Comparison of ENCODE assay signal across 14 cellular contexts in genomic region chr7:101088858-101089529, GRCh38.
"Had no signal": no experiment of that assay in that cellular context is flagged by ENCODE, and none has a peak within 500 bp of the region (broad histone marks: within the 10 kb centered on the region; RNA-seq: fewer than 3 reads in every experiment).

No MANE protein-coding gene starts in this region.

- H3K27me3 ChIP-seq: cardiac muscle cell, colonic mucosa, hepatocyte, pancreas, thyroid gland had no signal

- H3K4me3 ChIP-seq: cardiac muscle cell, colonic mucosa, hepatocyte, pancreas, thyroid gland had no signal

- DNase-seq: activated CD4-positive, alpha-beta T cell treated with anti-CD3 and anti-CD28 coated beads, Interleukin-2, amount 50 U/mL, for 48 hours; activated effector memory CD4-positive, alpha-beta T cell treated with Interleukin-2 at 50 U/mL for 16 hours; colonic mucosa; effector CD8-positive, alpha-beta T cell; left ventricle myocardium superior; mesendoderm; stimulated activated CD4-positive, alpha-beta T cell treated with anti-CD3 and anti-CD28 coated beads, Interleukin-4, amount 100 ng/mL, for 1 hour; stimulated activated CD8-positive, alpha-beta memory T cell treated with anti-CD3 and anti-CD28 coated beads, Interleukin-4, amount 100 ng/mL, for 48 hours; thyroid gland had no signal

- H2AFZ ChIP-seq: hepatocyte had no signal

- H3K36me3 ChIP-seq: cardiac muscle cell, colonic mucosa had no signal

- H3K27ac ChIP-seq: cardiac muscle cell, colonic mucosa, hepatocyte, pancreas, thyroid gland had no signal

- ATAC-seq: activated CD4-positive, CD25-positive, alpha-beta regulatory T cell treated with anti-CD3 and anti-CD28 coated beads, Interleukin-2, amount 50 U/mL, for 24 hours; left ventricle myocardium superior; pancreas had no signal

- FAIRE-seq: pancreas, urothelium cell line had no signal

- H3K4me2 ChIP-seq: hepatocyte had no signal

- H3K9me3 ChIP-seq: colonic mucosa, pancreas, thyroid gland had no signal
